8 cellular contexts compared by ENCODE assay signal in genomic region chr3:141498592-141499223, GRCh38. TPM values are rescaled to one million over a fixed set of nuclear protein-coding genes. Genes with fewer than 3 reads are reported as not detected.
A peak's percentile ranks its signal among the peaks of the same experiment; 100 is the strongest.
DNase-seq lines count a peak whose midpoint lies in the region; ATAC-seq and TF ChIP-seq lines count a peak whose summit lies in the region.

No MANE protein-coding gene starts in this region.

- peaks cover 20% of the 10 kb centered on the region for H3K36me3 Mint-ChIP-seq in CD4-positive, CD25-positive, alpha-beta regulatory T cell
- H3K36me3 Mint-ChIP-seq in type B pancreatic cell: peaks cover 5% of the 10 kb centered on the region

- H3K4me3 Mint-ChIP-seq in CD4-positive, CD25-positive, alpha-beta regulatory T cell: peak overlapping the region; percentile 81 to 84 (median 83)
- no peak overlapping the region for H3K4me3 Mint-ChIP-seq in type B pancreatic cell

- H3K9me3 Mint-ChIP-seq in CD4-positive, CD25-positive, alpha-beta regulatory T cell: peaks cover 0 to 4% (median 0%) of the 10 kb centered on the region in 7 donors
- H3K9me3 Mint-ChIP-seq in type B pancreatic cell: no peaks in the 10 kb centered on the region

- peak; percentile 95 for ATAC-seq in CD4-positive, CD25-positive, alpha-beta regulatory T cell (ENCODE audit: low read depth in 2 of 2)
- ATAC-seq in GM21390 (IDR thresholded peaks at IDR 0.05; ENCODE audit: unreplicated experiment): peak; percentile 92

- H3K4me1 Mint-ChIP-seq in CD4-positive, CD25-positive, alpha-beta regulatory T cell: peaks cover 29 to 77% (median 56%) of the 10 kb centered on the region in 4 donors
- H3K4me1 Mint-ChIP-seq in type B pancreatic cell (ENCODE audit: unreplicated experiment): peaks cover 4% of the 10 kb centered on the region

- DNase-seq in CD4-positive, CD25-positive, alpha-beta regulatory T cell: peak; percentile 81 to 98 (median 94)
- DNase-seq in Jurkat, Clone E6-1 (ENCODE audit: low read depth, low spot score): peak; percentile 98
- peak; percentile 75 to 84 for DNase-seq in activated CD4-positive, alpha-beta T cell treated with anti-CD3 and anti-CD28 coated beads, Interleukin-2, amount 50 U/mL, for 48 hours
- peak; percentile 83 for DNase-seq in cardiac septum (ENCODE audit: low spot score)
- peak; percentile 72 for DNase-seq in stimulated activated CD8-positive, alpha-beta memory T cell treated with anti-CD3 and anti-CD28 coated beads, Interleukin-4, amount 100 ng/mL, for 24 hours (ENCODE audit: low read depth)
- no peak for DNase-seq in type B pancreatic cell (ENCODE audit: extremely low spot score, unreplicated experiment)
- no peak for DNase-seq in cerebellar cortex (ENCODE audit: low spot score)

- peaks cover 14% of the 10 kb centered on the region for H3K36me3 ChIP-seq in CD4-positive, CD25-positive, alpha-beta regulatory T cell (ENCODE audit: control insufficient read depth, insufficient read depth, low read length)

- peak overlapping the region; percentile 82 for H3K4me3 ChIP-seq in CD4-positive, CD25-positive, alpha-beta regulatory T cell (ENCODE audit: low read depth, low read length)
- peak overlapping the region; percentile 59 for H3K4me3 ChIP-seq in Jurkat, Clone E6-1 (ENCODE audit: low read length)

- H3K4me1 ChIP-seq in CD4-positive, CD25-positive, alpha-beta regulatory T cell (ENCODE audit: control insufficient read depth, insufficient read depth, low read length, poor library complexity, severe bottlenecking): peaks cover 80% of the 10 kb centered on the region

- peak overlapping the region; percentile 94 for H3K27ac ChIP-seq in CD4-positive, CD25-positive, alpha-beta regulatory T cell (ENCODE audit: insufficient read depth, low read length, poor library complexity, severe bottlenecking)

- H3K27me3 Mint-ChIP-seq in CD4-positive, CD25-positive, alpha-beta regulatory T cell: no peaks in the 10 kb centered on the region
- H3K27me3 Mint-ChIP-seq in type B pancreatic cell: no peaks in the 10 kb centered on the region

- peak overlapping the region; percentile 94 to 98 (median 97) for H3K27ac Mint-ChIP-seq in CD4-positive, CD25-positive, alpha-beta regulatory T cell
- no peak overlapping the region for H3K27ac Mint-ChIP-seq in type B pancreatic cell

- no peak for TF ChIP-seq CTCF in type B pancreatic cell (conservative IDR thresholded peaks at IDR 0.05)

- no peaks in the 10 kb centered on the region for H3K27me3 ChIP-seq in CD4-positive, CD25-positive, alpha-beta regulatory T cell (ENCODE audit: control insufficient read depth, insufficient read depth, low read length)

- no peaks in the 10 kb centered on the region for H3K9me3 ChIP-seq in CD4-positive, CD25-positive, alpha-beta regulatory T cell (ENCODE audit: control insufficient read depth in 2 of 2, low read length in 2 of 2)

- intact Hi-C loops in cardiac septum (cut with DNase I): no loop called here

RNA-seq across cellular contexts. Expression of gene RASA2, which starts 11.9 kb away (rescaled TPM):
- 93.5 TPM for total RNA-seq in CD4-positive, CD25-positive, alpha-beta regulatory T cell
- polyA plus RNA-seq in CD4-positive, CD25-positive, alpha-beta regulatory T cell: 10 to 100 TPM; 46.5 to 72.5 (median 56.6) TPM
- polyA plus RNA-seq in Jurkat, Clone E6-1 (2012; ENCODE audit: insufficient read depth, insufficient read length): 13.6 TPM
- total RNA-seq in cardiac septum (7.1 TPM), type B pancreatic cell (ENCODE audit: low replicate concordance) (14.3 and 20.3 TPM in 2 replicates)

Comparison
In these comparisons a context has a peak if more than half of its experiments do, and no peak if none do; other contexts are left out.
1. DNase-seq: peak in CD4-positive, CD25-positive, alpha-beta regulatory T cell (3 of 3), Jurkat, Clone E6-1 (single experiment), activated CD4-positive, alpha-beta T cell treated with anti-CD3 and anti-CD28 coated beads, Interleukin-2, amount 50 U/mL, for 48 hours (2 of 2), cardiac septum (single experiment) and stimulated activated CD8-positive, alpha-beta memory T cell treated with anti-CD3 and anti-CD28 coated beads, Interleukin-4, amount 100 ng/mL, for 24 hours (single experiment); none in type B pancreatic cell (single experiment) and cerebellar cortex (single experiment).